ENCODE assay signal across 13 cellular contexts in the genomic region with DNA sequence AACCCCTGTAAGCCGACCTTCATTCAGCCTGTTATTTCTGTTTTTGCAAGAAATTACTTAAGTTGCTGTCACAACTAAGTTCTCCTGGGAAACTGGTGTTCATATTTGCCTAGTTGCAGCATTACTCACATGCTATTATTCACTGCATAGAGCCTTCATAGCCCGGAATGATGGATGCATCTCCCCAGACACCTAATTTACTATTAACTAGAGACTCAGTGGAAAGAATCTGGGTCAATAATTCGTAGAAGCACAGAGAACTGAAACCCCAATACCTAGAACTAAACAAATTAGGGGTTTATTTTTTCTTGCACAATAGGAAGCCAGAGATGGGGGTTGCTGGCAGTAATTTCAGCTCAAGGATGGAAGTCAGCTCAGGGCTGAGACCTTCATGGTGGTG. TPM values are rescaled to one million over a fixed set of nuclear protein-coding genes. Genes with fewer than 3 reads are reported as not detected.
DNase-seq lines count a peak whose midpoint lies in the region; ATAC-seq, FAIRE-seq and TF ChIP-seq lines count a peak whose summit lies in the region.
"Had no signal": no experiment of that assay in that cellular context is flagged by ENCODE, and none has a peak within 500 bp of the region (broad histone marks: within the 10 kb centered on the region; RNA-seq: fewer than 3 reads in every experiment).

No MANE protein-coding gene starts in this region.

- DNase-seq in brain microvascular endothelial cell (peak; percentile 29), H4 (ENCODE audit: low spot score) (no peak), RCC 7860 (ENCODE audit: low spot score) (no peak), NCI-H2081 treated with DMSO at 0.1 percent for 48 hours (lab: John Stamatoyannopoulos, UW) (no peak), mucosa of descending colon (no peak)
- DNase-seq: activated gamma-delta T cell treated with Interleukin-2 at 50 U/mL for 16 hours, NCI-H2029 treated with DMSO at 0.1 percent for 48 hours, RPMI8226 had no signal

- H3K27ac ChIP-seq in brain microvascular endothelial cell: no peak overlapping the region

- H3K9me3 ChIP-seq in mucosa of descending colon: no peaks in the 10 kb centered on the region

- peak; percentile 78 for ATAC-seq in GM18502 (IDR thresholded peaks at IDR 0.05; ENCODE audit: poor library complexity, unreplicated experiment)
- peak; percentile 91 for ATAC-seq in GM21423 (IDR thresholded peaks at IDR 0.05; ENCODE audit: unreplicated experiment)
- peak; percentile 88 for ATAC-seq in HG03060 (IDR thresholded peaks at IDR 0.05; ENCODE audit: low read depth, unreplicated experiment)
- ATAC-seq in mucosa of descending colon: no peak

- H3K4me3 ChIP-seq in brain microvascular endothelial cell (ENCODE audit: low read depth, low read length) (no peak overlapping the region), mucosa of descending colon (no peak overlapping the region)

- in situ Hi-C loops in brain microvascular endothelial cell (cut with HindIII; ENCODE audit: low pct_ligation_motif_present, low sequenced_read_pairs): no loop called here

- intact Hi-C loops in mucosa of descending colon (cut with DNase I, micrococcal nuclease): no loop called here

- no peak for TF ChIP-seq CTCF in brain microvascular endothelial cell (IDR thresholded peaks at IDR 0.05; ENCODE audit: low read depth, low read length, missing control alignments)
- no peak for TF ChIP-seq CTCF in mucosa of descending colon (IDR thresholded peaks at IDR 0.05)

- H3K27me3 ChIP-seq in brain microvascular endothelial cell (replicated peaks): no peaks in the 10 kb centered on the region

- FAIRE-seq in RCC 7860 (lab: Jason Lieb, UNC): no peak

- H3K36me3 ChIP-seq in brain microvascular endothelial cell (replicated peaks) (no peaks in the 10 kb centered on the region), mucosa of descending colon (ENCODE audit: low read depth) (no peaks in the 10 kb centered on the region)

- no peaks in the 10 kb centered on the region for H3K4me1 ChIP-seq in mucosa of descending colon (ENCODE audit: low read depth)

RNA-seq across cellular contexts. Expression of a gene that starts 45.7 kb away (rescaled TPM):
- not detected in 2 replicates for total RNA-seq in H4 (2014; rRNA removed; shearing (Covaris generic))
- not detected for total RNA-seq in mucosa of descending colon
- total RNA-seq: B cell, HT1080 had no signal
